In genomic region chr10:103820101-103821062, GRCh38 we compare ENCODE assay signal across 11 cellular contexts. TPM values are rescaled to one million over a fixed set of nuclear protein-coding genes. Genes with fewer than 3 reads are reported as not detected.
A peak's percentile ranks its signal among the peaks of the same experiment; 100 is the strongest.
DNase-seq lines count a peak whose midpoint lies in the region; ATAC-seq and TF ChIP-seq lines count a peak whose summit lies in the region.
"Had no signal": no experiment of that assay in that cellular context is flagged by ENCODE, and none has a peak within 500 bp of the region (broad histone marks: within the 10 kb centered on the region; RNA-seq: fewer than 3 reads in every experiment).

No MANE protein-coding gene starts in this region.

- ATAC-seq in left lung, result peak; percentile 56
- no peak for ATAC-seq in thoracic aorta (ENCODE audit: insufficient number of reproducible peaks, low FRiP score, low read depth)
- no peak for ATAC-seq in HG03442 (IDR thresholded peaks at IDR 0.05; ENCODE audit: unreplicated experiment)
- ATAC-seq in HG03565 (IDR thresholded peaks at IDR 0.05; ENCODE audit: unreplicated experiment), result no peak

- H3K4me1 ChIP-seq in left lung (peaks cover 11 to 15% of the 10 kb centered on the region in 2 donors), thoracic aorta (ENCODE audit: control insufficient read depth in 1 of 2, low read depth in 2 of 2) (peaks cover 9 to 41% of the 10 kb centered on the region in 2 donors)

- H3K27me3 ChIP-seq in left lung (peaks cover 0 to 10% of the 10 kb centered on the region in 2 donors), thoracic aorta (replicated peaks; ENCODE audit: insufficient read depth) (no peaks in the 10 kb centered on the region)

- DNase-seq in NCI-H1092 (lab: John Stamatoyannopoulos, UW) (peak; percentile 32), coronary artery (ENCODE audit: low spot score) (no peak), left lung (peak in 1 of 2 donors; percentile 79), thoracic aorta (ENCODE audit: low spot score) (no peak), HK-2 (ENCODE audit: unreplicated experiment) (no peak), medulla oblongata (ENCODE audit: extremely low spot score) (no peak)
- DNase-seq: activated naive CD4-positive, alpha-beta T cell treated with anti-CD3 and anti-CD28 coated beads, Interleukin-2, amount 50 U/mL, for 16 hours; NK-92 treated with Interleukin-12 subunit alpha and Interleukin-12 subunit beta, amount 100 ng/mL, for 24 hours; occipital lobe had no signal

- no peaks in the 10 kb centered on the region for H3K36me3 ChIP-seq in left lung
- no peaks in the 10 kb centered on the region for H3K36me3 ChIP-seq in thoracic aorta

- TF ChIP-seq CTCF in coronary artery (IDR thresholded peaks at IDR 0.05) (no peak), left lung (IDR thresholded peaks at IDR 0.05) (no peak), thoracic aorta (IDR thresholded peaks at IDR 0.05) (no peak)

- H3K4me3 ChIP-seq in coronary artery, result peak overlapping the region; percentile 60
- no peak overlapping the region for H3K4me3 ChIP-seq in left lung
- H3K4me3 ChIP-seq in thoracic aorta, result peak overlapping the region; percentile 67

- H3K9me3 ChIP-seq in left lung (no peaks in the 10 kb centered on the region), thoracic aorta (no peaks in the 10 kb centered on the region)

- H3K27ac ChIP-seq in coronary artery (peak overlapping the region; percentile 44 to 70), left lung (no peak overlapping the region), thoracic aorta (peak overlapping the region; percentile 73 to 80)

- intact Hi-C loops in left lung (cut with DNase I), result no loop called here

RNA-seq across cellular contexts. Expression of gene SH3PXD2A, which starts 35.0 kb away (rescaled TPM):
- total RNA-seq in left lung, result 10 to 100 TPM; 44.8 to 90.7 TPM
- total RNA-seq in thoracic aorta, result 10 to 100 TPM; 28.3 to 51.5 TPM

Comparison
In these comparisons a context has a peak if more than half of its experiments do, and no peak if none do; other contexts are left out.
1. H3K27ac ChIP-seq: peak in coronary artery (2 of 2) and thoracic aorta (2 of 2); none in left lung (0 of 2).
2. H3K4me3 ChIP-seq: peak in coronary artery (single experiment) and thoracic aorta (single experiment); none in left lung (0 of 2).